Comparison of ENCODE assay signal across 8 cellular contexts in genomic region chr2:241009601-241010530, GRCh38. TPM values are rescaled to one million over a fixed set of nuclear protein-coding genes. Genes with fewer than 3 reads are reported as not detected.
DNase-seq lines count a peak whose midpoint lies in the region; TF ChIP-seq lines count a peak whose summit lies in the region.

No MANE protein-coding gene starts in this region.

- H3K27me3 Mint-ChIP-seq in HFFc6 (ENCODE audit: insufficient read depth), result peaks cover 8% of the 10 kb centered on the region
- H3K27me3 Mint-ChIP-seq in activated T-cell treated with anti-CD3 and anti-CD28 coated beads, Interleukin-2, amount 50 U/mL, for 24 hours, result no peaks in the 10 kb centered on the region

- H3K36me3 Mint-ChIP-seq in HFFc6 (ENCODE audit: low read depth), result peaks cover 11% of the 10 kb centered on the region
- peaks cover 9% of the 10 kb centered on the region for H3K36me3 Mint-ChIP-seq in activated T-cell treated with anti-CD3 and anti-CD28 coated beads, Interleukin-2, amount 50 U/mL, for 24 hours (ENCODE audit: low read depth)

- H3K4me1 ChIP-seq in muscle layer of colon (ENCODE audit: insufficient read depth, low read length) (peaks cover 13% of the 10 kb centered on the region), transverse colon (peaks cover 0 to 19% (median 14%) of the 10 kb centered on the region in 4 donors)

- POLR2A ChIA-PET in AG04449 (lab: Yijun Ruan, JAX), result interaction anchor here (0.6 to 1.1 kb wide), 3 partner anchors 9 to 28 kb away, joined by 3 to 4 read pairs (median 3); no protein-coding TSS in a partner anchor

- intact Hi-C loops in transverse colon (cut with DNase I; ENCODE audit: low total_unique reads), result no loop called here

- no peak for TF ChIP-seq POLR2A in transverse colon (IDR thresholded peaks at IDR 0.05)

- H3K9me3 ChIP-seq in muscle layer of colon (ENCODE audit: low read length) (no peaks in the 10 kb centered on the region), transverse colon (peaks cover 2 to 5% of the 10 kb centered on the region in 2 donors)

- TF ChIP-seq EP300 in transverse colon (IDR thresholded peaks at IDR 0.05; ENCODE audit: low read depth), result no peak

- peak; percentile 17 for DNase-seq in AG04449 (ENCODE audit: low read depth, low spot score)
- DNase-seq in HFFc6, result peak; percentile 54
- peak; percentile 65 for DNase-seq in activated T-cell treated with anti-CD3 and anti-CD28 coated beads, Interleukin-2, amount 50 U/mL, for 24 hours
- peak; percentile 94 for DNase-seq in fibroblast of gingiva (ENCODE audit: low read depth)
- no peak for DNase-seq in transverse colon
- no peak for DNase-seq in NCI-H1092 treated with DMSO at 0.1 percent for 48 hours (lab: John Stamatoyannopoulos, UW)
- no peak for DNase-seq in ACHN

- H3K27ac ChIP-seq in muscle layer of colon (ENCODE audit: low read depth, low read length) (peak overlapping the region; percentile 51), transverse colon (peak overlapping the region; percentile 7 to 60 (median 51))

- peaks cover 14% of the 10 kb centered on the region for H3K9me3 Mint-ChIP-seq in HFFc6
- H3K9me3 Mint-ChIP-seq in activated T-cell treated with anti-CD3 and anti-CD28 coated beads, Interleukin-2, amount 50 U/mL, for 24 hours, result peaks cover 12% of the 10 kb centered on the region

- no peak overlapping the region for H3K9ac ChIP-seq in muscle layer of colon (ENCODE audit: low read length)

- H3K4me3 ChIP-seq in AG04449 (ENCODE audit: low read depth, low read length), result peak overlapping the region; percentile 36
- peak overlapping the region; percentile 31 to 55 for H3K4me3 ChIP-seq in muscle layer of colon (ENCODE audit: low read depth in 1 of 2, low read length in 2 of 2)
- peak overlapping the region in 3 of 4 donors; percentile 9 to 29 (median 26) for H3K4me3 ChIP-seq in transverse colon

- H3K4me3 Mint-ChIP-seq in HFFc6, result peak overlapping the region; percentile 79
- peak overlapping the region; percentile 49 for H3K4me3 Mint-ChIP-seq in activated T-cell treated with anti-CD3 and anti-CD28 coated beads, Interleukin-2, amount 50 U/mL, for 24 hours

- in situ Hi-C loops in transverse colon (cut with MboI; ENCODE audit: low pct_ligation_motif_present in 1 of 4, low pct_unique_long_range_greater_than_20kb in 1 of 4, low sequenced_read_pairs in 3 of 4), result no loop called here
- in situ Hi-C loops in ACHN (cut with HindIII; ENCODE audit: low pct_ligation_motif_present, low pct_unique_long_range_greater_than_20kb, low sequenced_read_pairs), result no loop called here

- H3K27ac Mint-ChIP-seq in HFFc6, result peak overlapping the region; percentile 85
- peak overlapping the region; percentile 79 for H3K27ac Mint-ChIP-seq in activated T-cell treated with anti-CD3 and anti-CD28 coated beads, Interleukin-2, amount 50 U/mL, for 24 hours

- no peak for TF ChIP-seq CTCF in AG04449 (IDR thresholded peaks at IDR 0.05; ENCODE audit: insufficient read depth, low read length, missing control alignments)
- no peak for TF ChIP-seq CTCF in HFFc6 (IDR thresholded peaks at IDR 0.05)
- TF ChIP-seq CTCF in transverse colon (IDR thresholded peaks at IDR 0.05), result no peak

- CTCF ChIA-PET in AG04449 (lab: Yijun Ruan, JAX), result interaction anchor here (1.0 to 1.2 kb wide), 4 partner anchors 18 to 159 kb away, joined by 3 to 5 read pairs (median 4); no protein-coding TSS in a partner anchor

- peaks cover 18% of the 10 kb centered on the region for H3K4me1 Mint-ChIP-seq in HFFc6 (ENCODE audit: low read depth)
- peaks cover 52% of the 10 kb centered on the region for H3K4me1 Mint-ChIP-seq in activated T-cell treated with anti-CD3 and anti-CD28 coated beads, Interleukin-2, amount 50 U/mL, for 24 hours (ENCODE audit: low read depth)

- WGBS in transverse colon (ENCODE audit: low coverage in 1 of 2), 2 donors, result 10% methylated on average over 26 of the region's 28 CpGs; no CpG with 5 or more reads in 1 of the 2 donors

- peaks cover 0 to 4% of the 10 kb centered on the region in 2 donors for H3K27me3 ChIP-seq in muscle layer of colon (ENCODE audit: control insufficient read depth in 1 of 2, insufficient read depth in 2 of 2, low read length in 2 of 2)
- H3K27me3 ChIP-seq in transverse colon, result no peaks in the 10 kb centered on the region

- H3K36me3 ChIP-seq in muscle layer of colon (ENCODE audit: insufficient read depth, low read length) (no peaks in the 10 kb centered on the region), transverse colon (no peaks in the 10 kb centered on the region)

RNA-seq across cellular contexts. Expression of gene SNED1, which starts 11.4 kb away (rescaled TPM):
- 1 to 10 TPM; 1.2 to 2.1 (median 1.6) TPM for total RNA-seq in HFFc6 (2021; fragmentation: NEBNext Ultra II Directional; extraction: Animal tissue kit (Norgen Biotek cat#: 25700))
- total RNA-seq in transverse colon, result 10 to 100 TPM in 3 of 4 donors, 1 to 10 TPM in 1; 8.2 to 65.5 (median 30.0) TPM

Comparison
In these comparisons a context has a peak if more than half of its experiments do, and no peak if none do; other contexts are left out.
1. DNase-seq: peak in AG04449 (single experiment), HFFc6 (single experiment), activated T-cell treated with anti-CD3 and anti-CD28 coated beads, Interleukin-2, amount 50 U/mL, for 24 hours (single experiment) and fibroblast of gingiva (single experiment); none in transverse colon (single experiment), NCI-H1092 treated with DMSO at 0.1 percent for 48 hours (single experiment) and ACHN (single experiment).
2. Peak in every context shown above with its lines, with median percentiles within 50 percentile points of each other: H3K4me3 ChIP-seq.